Comparison of ENCODE assay signal across 3 cellular contexts in the genomic region with DNA sequence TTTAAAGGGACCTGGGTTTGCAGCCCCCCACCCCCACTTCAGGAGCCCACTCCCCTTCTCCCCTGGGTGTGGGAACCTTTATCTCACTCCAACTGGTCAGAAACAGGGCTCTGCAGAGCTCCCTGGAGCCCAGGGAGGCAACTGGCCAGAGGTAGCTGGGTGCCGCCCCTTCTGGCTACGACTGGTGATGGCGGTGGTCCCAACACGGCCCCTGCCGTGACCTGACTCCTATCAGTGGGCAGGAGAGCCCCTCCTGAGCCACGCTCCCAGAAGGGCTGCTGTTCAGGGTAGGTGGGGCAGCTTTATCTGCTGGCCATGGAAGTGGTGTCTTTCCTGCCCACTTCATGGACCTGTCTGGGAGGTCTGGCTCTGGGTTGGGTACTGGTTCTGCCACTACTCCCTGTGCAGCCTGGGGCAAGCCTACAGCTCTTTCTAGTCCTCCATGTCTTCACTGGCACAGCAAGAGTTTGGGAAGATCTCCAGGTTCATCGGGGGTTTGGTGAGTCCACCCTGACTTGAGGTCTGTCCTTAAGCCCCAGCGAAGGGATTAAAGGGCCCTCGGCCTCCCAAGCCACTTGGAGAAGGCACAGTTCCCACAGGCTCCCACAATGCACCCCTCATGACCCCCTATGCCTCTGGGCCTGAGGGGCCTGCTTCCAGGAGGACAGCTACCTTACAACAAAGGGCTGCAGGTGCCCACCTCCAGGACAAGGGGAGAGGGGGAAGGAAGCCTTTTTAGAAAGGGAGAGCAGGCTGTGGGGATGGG.
A peak's percentile ranks its signal among the peaks of the same experiment; 100 is the strongest.
TF ChIP-seq lines count a peak whose summit lies in the region.

No MANE protein-coding gene starts in this region.

TF ChIP-seq in HCT116, 20 proteins besides CTCF, POLR2A, EP300 and RAD21 (continues in another document):
- TF ChIP-seq SP1 (IDR thresholded peaks at IDR 0.05; ENCODE audit: low read depth) (no peak), EZH2phosphoT487 (IDR thresholded peaks at IDR 0.05; ENCODE audit: borderline replicate concordance) (no peak), SIN3A (IDR thresholded peaks at IDR 0.05; ENCODE audit: low read depth) (no peak), JUND (IDR thresholded peaks at IDR 0.05) (no peak), SRF (IDR thresholded peaks at IDR 0.05; ENCODE audit: low read depth) (no peak), FOSL1 (IDR thresholded peaks at IDR 0.05; ENCODE audit: low read depth) (no peak), TCF7L2 (IDR thresholded peaks at IDR 0.05; ENCODE audit: borderline replicate concordance, extremely low read depth, insufficient read depth, insufficient read length) (no peak), ZNF274 (IDR thresholded peaks at IDR 0.05; ENCODE audit: low read depth, low read length) (no peak), YY1 (IDR thresholded peaks at IDR 0.05; ENCODE audit: extremely low read depth, insufficient replicate concordance, low read depth, low read length) (no peak), ELF1 (IDR thresholded peaks at IDR 0.05; ENCODE audit: borderline replicate concordance, low read depth) (no peak), POLR2AphosphoS5 (IDR thresholded peaks at IDR 0.05; ENCODE audit: low read depth, low read length) (no peak), ZFX (IDR thresholded peaks at IDR 0.05) (no peak), CBX3 (IDR thresholded peaks at IDR 0.05; ENCODE audit: low read depth) (no peak), EZH2 (IDR thresholded peaks at IDR 0.05) (no peak)
- TF ChIP-seq, protein P1, sequence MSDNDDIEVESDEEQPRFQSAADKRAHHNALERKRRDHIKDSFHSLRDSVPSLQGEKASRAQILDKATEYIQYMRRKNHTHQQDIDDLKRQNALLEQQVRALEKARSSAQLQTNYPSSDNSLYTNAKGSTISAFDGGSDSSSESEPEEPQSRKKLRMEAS (IDR thresholded peaks at IDR 0.05) = no peak
- TF ChIP-seq, protein P2, sequence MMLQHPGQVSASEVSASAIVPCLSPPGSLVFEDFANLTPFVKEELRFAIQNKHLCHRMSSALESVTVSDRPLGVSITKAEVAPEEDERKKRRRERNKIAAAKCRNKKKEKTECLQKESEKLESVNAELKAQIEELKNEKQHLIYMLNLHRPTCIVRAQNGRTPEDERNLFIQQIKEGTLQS (IDR thresholded peaks at IDR 0.05) = no peak
- TF ChIP-seq, protein P3, sequence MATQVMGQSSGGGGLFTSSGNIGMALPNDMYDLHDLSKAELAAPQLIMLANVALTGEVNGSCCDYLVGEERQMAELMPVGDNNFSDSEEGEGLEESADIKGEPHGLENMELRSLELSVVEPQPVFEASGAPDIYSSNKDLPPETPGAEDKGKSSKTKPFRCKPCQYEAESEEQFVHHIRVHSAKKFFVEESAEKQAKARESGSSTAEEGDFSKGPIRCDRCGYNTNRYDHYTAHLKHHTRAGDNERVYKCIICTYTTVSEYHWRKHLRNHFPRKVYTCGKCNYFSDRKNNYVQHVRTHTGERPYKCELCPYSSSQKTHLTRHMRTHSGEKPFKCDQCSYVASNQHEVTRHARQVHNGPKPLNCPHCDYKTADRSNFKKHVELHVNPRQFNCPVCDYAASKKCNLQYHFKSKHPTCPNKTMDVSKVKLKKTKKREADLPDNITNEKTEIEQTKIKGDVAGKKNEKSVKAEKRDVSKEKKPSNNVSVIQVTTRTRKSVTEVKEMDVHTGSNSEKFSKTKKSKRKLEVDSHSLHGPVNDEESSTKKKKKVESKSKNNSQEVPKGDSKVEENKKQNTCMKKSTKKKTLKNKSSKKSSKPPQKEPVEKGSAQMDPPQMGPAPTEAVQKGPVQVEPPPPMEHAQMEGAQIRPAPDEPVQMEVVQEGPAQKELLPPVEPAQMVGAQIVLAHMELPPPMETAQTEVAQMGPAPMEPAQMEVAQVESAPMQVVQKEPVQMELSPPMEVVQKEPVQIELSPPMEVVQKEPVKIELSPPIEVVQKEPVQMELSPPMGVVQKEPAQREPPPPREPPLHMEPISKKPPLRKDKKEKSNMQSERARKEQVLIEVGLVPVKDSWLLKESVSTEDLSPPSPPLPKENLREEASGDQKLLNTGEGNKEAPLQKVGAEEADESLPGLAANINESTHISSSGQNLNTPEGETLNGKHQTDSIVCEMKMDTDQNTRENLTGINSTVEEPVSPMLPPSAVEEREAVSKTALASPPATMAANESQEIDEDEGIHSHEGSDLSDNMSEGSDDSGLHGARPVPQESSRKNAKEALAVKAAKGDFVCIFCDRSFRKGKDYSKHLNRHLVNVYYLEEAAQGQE (IDR thresholded peaks at IDR 0.05; ENCODE audit: low read depth) = no peak

TF ChIP-seq in K562, 482 proteins besides CTCF, POLR2A, EP300 and RAD21:
- TF ChIP-seq, protein P4, sequence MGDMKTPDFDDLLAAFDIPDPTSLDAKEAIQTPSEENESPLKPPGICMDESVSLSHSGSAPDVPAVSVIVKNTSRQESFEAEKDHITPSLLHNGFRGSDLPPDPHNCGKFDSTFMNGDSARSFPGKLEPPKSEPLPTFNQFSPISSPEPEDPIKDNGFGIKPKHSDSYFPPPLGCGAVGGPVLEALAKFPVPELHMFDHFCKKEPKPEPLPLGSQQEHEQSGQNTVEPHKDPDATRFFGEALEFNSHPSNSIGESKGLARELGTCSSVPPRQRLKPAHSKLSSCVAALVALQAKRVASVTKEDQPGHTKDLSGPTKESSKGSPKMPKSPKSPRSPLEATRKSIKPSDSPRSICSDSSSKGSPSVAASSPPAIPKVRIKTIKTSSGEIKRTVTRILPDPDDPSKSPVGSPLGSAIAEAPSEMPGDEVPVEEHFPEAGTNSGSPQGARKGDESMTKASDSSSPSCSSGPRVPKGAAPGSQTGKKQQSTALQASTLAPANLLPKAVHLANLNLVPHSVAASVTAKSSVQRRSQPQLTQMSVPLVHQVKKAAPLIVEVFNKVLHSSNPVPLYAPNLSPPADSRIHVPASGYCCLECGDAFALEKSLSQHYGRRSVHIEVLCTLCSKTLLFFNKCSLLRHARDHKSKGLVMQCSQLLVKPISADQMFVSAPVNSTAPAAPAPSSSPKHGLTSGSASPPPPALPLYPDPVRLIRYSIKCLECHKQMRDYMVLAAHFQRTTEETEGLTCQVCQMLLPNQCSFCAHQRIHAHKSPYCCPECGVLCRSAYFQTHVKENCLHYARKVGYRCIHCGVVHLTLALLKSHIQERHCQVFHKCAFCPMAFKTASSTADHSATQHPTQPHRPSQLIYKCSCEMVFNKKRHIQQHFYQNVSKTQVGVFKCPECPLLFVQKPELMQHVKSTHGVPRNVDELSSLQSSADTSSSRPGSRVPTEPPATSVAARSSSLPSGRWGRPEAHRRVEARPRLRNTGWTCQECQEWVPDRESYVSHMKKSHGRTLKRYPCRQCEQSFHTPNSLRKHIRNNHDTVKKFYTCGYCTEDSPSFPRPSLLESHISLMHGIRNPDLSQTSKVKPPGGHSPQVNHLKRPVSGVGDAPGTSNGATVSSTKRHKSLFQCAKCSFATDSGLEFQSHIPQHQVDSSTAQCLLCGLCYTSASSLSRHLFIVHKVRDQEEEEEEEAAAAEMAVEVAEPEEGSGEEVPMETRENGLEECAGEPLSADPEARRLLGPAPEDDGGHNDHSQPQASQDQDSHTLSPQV (IDR thresholded peaks at IDR 0.05) = peak; percentile 33; the same call in 1 of the 2 replicates
- TF ChIP-seq, protein P5, sequence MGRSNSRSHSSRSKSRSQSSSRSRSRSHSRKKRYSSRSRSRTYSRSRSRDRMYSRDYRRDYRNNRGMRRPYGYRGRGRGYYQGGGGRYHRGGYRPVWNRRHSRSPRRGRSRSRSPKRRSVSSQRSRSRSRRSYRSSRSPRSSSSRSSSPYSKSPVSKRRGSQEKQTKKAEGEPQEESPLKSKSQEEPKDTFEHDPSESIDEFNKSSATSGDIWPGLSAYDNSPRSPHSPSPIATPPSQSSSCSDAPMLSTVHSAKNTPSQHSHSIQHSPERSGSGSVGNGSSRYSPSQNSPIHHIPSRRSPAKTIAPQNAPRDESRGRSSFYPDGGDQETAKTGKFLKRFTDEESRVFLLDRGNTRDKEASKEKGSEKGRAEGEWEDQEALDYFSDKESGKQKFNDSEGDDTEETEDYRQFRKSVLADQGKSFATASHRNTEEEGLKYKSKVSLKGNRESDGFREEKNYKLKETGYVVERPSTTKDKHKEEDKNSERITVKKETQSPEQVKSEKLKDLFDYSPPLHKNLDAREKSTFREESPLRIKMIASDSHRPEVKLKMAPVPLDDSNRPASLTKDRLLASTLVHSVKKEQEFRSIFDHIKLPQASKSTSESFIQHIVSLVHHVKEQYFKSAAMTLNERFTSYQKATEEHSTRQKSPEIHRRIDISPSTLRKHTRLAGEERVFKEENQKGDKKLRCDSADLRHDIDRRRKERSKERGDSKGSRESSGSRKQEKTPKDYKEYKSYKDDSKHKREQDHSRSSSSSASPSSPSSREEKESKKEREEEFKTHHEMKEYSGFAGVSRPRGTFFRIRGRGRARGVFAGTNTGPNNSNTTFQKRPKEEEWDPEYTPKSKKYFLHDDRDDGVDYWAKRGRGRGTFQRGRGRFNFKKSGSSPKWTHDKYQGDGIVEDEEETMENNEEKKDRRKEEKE (IDR thresholded peaks at IDR 0.05; ENCODE audit: borderline replicate concordance in 1 of 2, control insufficient read depth in 1 of 2, low read depth in 2 of 2, low read length in 1 of 2) = no peak
- TF ChIP-seq COPS2 (conservative IDR thresholded peaks at IDR 0.05) = no peak

TF ChIP-seq in HepG2, 621 proteins besides CTCF, POLR2A, EP300 and RAD21:
- TF ChIP-seq SETDB1 (CRISPR knock-in tag; IDR thresholded peaks at IDR 0.05; ENCODE audit: borderline replicate concordance) (no peak), HNRNPL (IDR thresholded peaks at IDR 0.05; ENCODE audit: low read depth, low read length) (no peak), TCF12 (IDR thresholded peaks at IDR 0.05) (no peak), TCF12 (CRISPR knock-in tag; IDR thresholded peaks at IDR 0.05) (no peak)
